12 cellular contexts compared by ENCODE assay signal in genomic region chr2:46381871-46382270, GRCh38.
A peak's percentile ranks its signal among the peaks of the same experiment; 100 is the strongest.
DNase-seq lines count a peak whose midpoint lies in the region; ATAC-seq and TF ChIP-seq lines count a peak whose summit lies in the region.
"Had no signal": no experiment of that assay in that cellular context is flagged by ENCODE, and none has a peak within 500 bp of the region (broad histone marks: within the 10 kb centered on the region; RNA-seq: fewer than 3 reads in every experiment).

No MANE protein-coding gene starts in this region.

- no peak overlapping the region for H2BK20ac ChIP-seq in H9 (ENCODE audit: low read depth, low read length, poor library complexity, severe bottlenecking)

- H3K36me3 Mint-ChIP-seq in activated CD8-positive, alpha-beta memory T cell treated with anti-CD3 and anti-CD28 coated beads, Interleukin-2, amount 10 ng/mL, durations not matched to agents 7 days and 5 days: peaks cover 6% of the 10 kb centered on the region
- no peaks in the 10 kb centered on the region for H3K36me3 Mint-ChIP-seq in H9 (ENCODE audit: insufficient read depth in 1 of 3, low read depth in 3 of 3)
- H3K36me3 Mint-ChIP-seq: CD4-positive, CD25-positive, alpha-beta regulatory T cell had no signal

- H3K4me3 Mint-ChIP-seq in activated CD8-positive, alpha-beta memory T cell treated with anti-CD3 and anti-CD28 coated beads, Interleukin-2, amount 10 ng/mL, durations not matched to agents 7 days and 5 days: no peak overlapping the region
- H3K4me3 Mint-ChIP-seq in H9: no peak overlapping the region
- H3K4me3 Mint-ChIP-seq: CD4-positive, CD25-positive, alpha-beta regulatory T cell had no signal

- H3K36me3 ChIP-seq in tibial artery: peaks cover 86 to 93% (median 87%) of the 10 kb centered on the region in 3 donors

- no peak overlapping the region for H3K27ac Mint-ChIP-seq in activated CD8-positive, alpha-beta memory T cell treated with anti-CD3 and anti-CD28 coated beads, Interleukin-2, amount 10 ng/mL, durations not matched to agents 7 days and 5 days
- H3K27ac Mint-ChIP-seq in H9: no peak overlapping the region
- H3K27ac Mint-ChIP-seq: CD4-positive, CD25-positive, alpha-beta regulatory T cell had no signal

- no peak overlapping the region for H3K9ac ChIP-seq in H9 (ENCODE audit: extremely low read depth, insufficient read length, low read length)
- H3K9ac ChIP-seq: BLaER1 treated with 17β-estradiol and CSF1 and Interleukin-3, amounts not matched to agents 10 nM and 100 nM; GM23248 had no signal

- no CpG with 5 or more reads among the region's 8 CpGs for WGBS in H9 (ENCODE audit: extremely low coverage, insufficient read length, low lambda C conversion rate)

- no peak overlapping the region for H3K4ac ChIP-seq in H9 (ENCODE audit: low read depth, low read length)

- H2BK5ac ChIP-seq in H9 (ENCODE audit: insufficient read length, low read length): no peak overlapping the region

- H2BK120ac ChIP-seq in H9 (ENCODE audit: low read depth, low read length, poor library complexity, severe bottlenecking): no peak overlapping the region

- DNase-seq in activated CD8-positive, alpha-beta memory T cell treated with anti-CD3 and anti-CD28 coated beads for 24 hours: peak; percentile 37
- DNase-seq in activated CD8-positive, alpha-beta memory T cell treated with anti-CD3 and anti-CD28 coated beads, Interleukin-2, amount 10 ng/mL, durations not matched to agents 7 days and 5 days: no peak
- DNase-seq in H9 (peak; percentile 8), ecto neural progenitor cell (ENCODE audit: low spot score) (peak; percentile 21), tibial artery (no peak), NOMO-1 treated with DMSO at 0.1 percent for 48 hours (lab: John Stamatoyannopoulos, UW; ENCODE audit: unreplicated experiment) (no peak), NCI-H82 (lab: John Stamatoyannopoulos, UW) (no peak)
- DNase-seq: 8988T; CD4-positive, CD25-positive, alpha-beta regulatory T cell had no signal

- H3K23ac ChIP-seq in H9 (ENCODE audit: insufficient read length, low read depth, low read length): no peak overlapping the region

- no peaks in the 10 kb centered on the region for H3K23me2 ChIP-seq in H9 (ENCODE audit: insufficient read length, low read depth, low read length, poor library complexity, severe bottlenecking)

- no peaks in the 10 kb centered on the region for H3K79me1 ChIP-seq in H9 (ENCODE audit: insufficient read depth, low read depth, low read length, poor library complexity, severe bottlenecking)

- no peak overlapping the region for H2AK5ac ChIP-seq in H9 (ENCODE audit: insufficient read length, low read length)

- peaks cover under 1% of the 10 kb centered on the region for H3K4me1 Mint-ChIP-seq in activated CD8-positive, alpha-beta memory T cell treated with anti-CD3 and anti-CD28 coated beads, Interleukin-2, amount 10 ng/mL, durations not matched to agents 7 days and 5 days
- H3K4me1 Mint-ChIP-seq in H9: no peaks in the 10 kb centered on the region
- H3K4me1 Mint-ChIP-seq: CD4-positive, CD25-positive, alpha-beta regulatory T cell had no signal

- no peak overlapping the region for H3K56ac ChIP-seq in H9 (ENCODE audit: insufficient read length, low read depth, low read length)

- H3K27me3 ChIP-seq in H9 (ENCODE audit: insufficient read depth, low read length) (no peaks in the 10 kb centered on the region), tibial artery (no peaks in the 10 kb centered on the region)
- H3K27me3 ChIP-seq: BLaER1 treated with 17β-estradiol and CSF1 and Interleukin-3, amounts not matched to agents 10 nM and 100 nM had no signal

- no peaks in the 10 kb centered on the region for H3K79me2 ChIP-seq in H9 (ENCODE audit: insufficient read depth, low read length)

- no peak overlapping the region for H3K27ac ChIP-seq in H9 (ENCODE audit: insufficient read length, low read depth, low read length)
- peak overlapping the region; percentile 19 to 24 for H3K27ac ChIP-seq in tibial artery
- H3K27ac ChIP-seq: BLaER1 treated with 17β-estradiol and CSF1 and Interleukin-3, amounts not matched to agents 10 nM and 100 nM; GM23248 had no signal

- no peak overlapping the region for H3K4me2 ChIP-seq in H9 (ENCODE audit: insufficient read depth, insufficient read length, low read length)

- no peak overlapping the region for H2BK12ac ChIP-seq in H9 (ENCODE audit: insufficient read length, low read depth, low read length)

- no peak for ATAC-seq in activated CD8-positive, alpha-beta memory T cell treated with anti-CD3 and anti-CD28 coated beads, Interleukin-2, amount 10 ng/mL, durations not matched to agents 7 days and 5 days
- ATAC-seq in GM19328 (IDR thresholded peaks at IDR 0.05; ENCODE audit: unreplicated experiment): no peak

- no peak overlapping the region for H3K4me3 ChIP-seq in tibial artery
- H3K4me3 ChIP-seq: BLaER1 treated with 17β-estradiol and CSF1 and Interleukin-3, amounts not matched to agents 10 nM and 100 nM; GM23248 had no signal

- TF ChIP-seq CTCF in H9 (conservative IDR thresholded peaks at IDR 0.05) (no peak), tibial artery (IDR thresholded peaks at IDR 0.05) (no peak)

- no peaks in the 10 kb centered on the region for H4K20me1 ChIP-seq in H9 (ENCODE audit: control insufficient read depth, insufficient read depth, insufficient read length)
- H4K20me1 ChIP-seq: BLaER1 treated with 17β-estradiol and CSF1 and Interleukin-3, amounts not matched to agents 10 nM and 100 nM had no signal

- intact Hi-C loops in tibial artery (cut with DNase I; ENCODE audit: low total_unique reads): no loop called here

- H4K8ac ChIP-seq in H9 (replicated peaks; ENCODE audit: insufficient read length, low read depth, low read length): no peak overlapping the region

- no peak overlapping the region for H4K5ac ChIP-seq in H9 (ENCODE audit: insufficient read length, low read depth, low read length)

- CTCF ChIA-PET in activated CD8-positive, alpha-beta memory T cell treated with anti-CD3 and anti-CD28 coated beads, Interleukin-2, amount 10 ng/mL, durations not matched to agents 7 days and 5 days (lab: Charles Lee): no interaction called here

- H3K4me1 ChIP-seq in H9 (ENCODE audit: insufficient read depth, low read length): no peaks in the 10 kb centered on the region
- peaks cover 7 to 55% (median 36%) of the 10 kb centered on the region in 4 donors for H3K4me1 ChIP-seq in tibial artery

- no peaks in the 10 kb centered on the region for H3K9me3 Mint-ChIP-seq in activated CD8-positive, alpha-beta memory T cell treated with anti-CD3 and anti-CD28 coated beads, Interleukin-2, amount 10 ng/mL, durations not matched to agents 7 days and 5 days (ENCODE audit: low read depth)
- no peaks in the 10 kb centered on the region for H3K9me3 Mint-ChIP-seq in H9
- H3K9me3 Mint-ChIP-seq: CD4-positive, CD25-positive, alpha-beta regulatory T cell had no signal

- H3T11ph ChIP-seq in H9 (ENCODE audit: low read length): no peak overlapping the region

- H2BK15ac ChIP-seq in H9 (ENCODE audit: low read depth, low read length): no peak overlapping the region

- H2AFZ ChIP-seq in H9 (ENCODE audit: low read length): no peak overlapping the region
- H2AFZ ChIP-seq: GM23248 had no signal

- H3K9me3 ChIP-seq in H9 (ENCODE audit: control insufficient read depth, low read depth, low read length): no peaks in the 10 kb centered on the region
- no peaks in the 10 kb centered on the region for H3K9me3 ChIP-seq in tibial artery
- H3K9me3 ChIP-seq: BLaER1 treated with 17β-estradiol and CSF1 and Interleukin-3, amounts not matched to agents 10 nM and 100 nM had no signal

- no peak overlapping the region for H3K14ac ChIP-seq in H9 (ENCODE audit: insufficient read depth, low read length)

- H3K18ac ChIP-seq in H9 (ENCODE audit: insufficient read length, low read depth, low read length): no peak overlapping the region

- H4K91ac ChIP-seq in H9 (ENCODE audit: insufficient read length, low read depth, low read length): no peak overlapping the region

- H3K27me3 Mint-ChIP-seq in activated CD8-positive, alpha-beta memory T cell treated with anti-CD3 and anti-CD28 coated beads, Interleukin-2, amount 10 ng/mL, durations not matched to agents 7 days and 5 days: no peaks in the 10 kb centered on the region
- no peaks in the 10 kb centered on the region for H3K27me3 Mint-ChIP-seq in H9 (ENCODE audit: low read depth)
- H3K27me3 Mint-ChIP-seq: CD4-positive, CD25-positive, alpha-beta regulatory T cell had no signal

Comparison
In these comparisons a context has a peak if more than half of its experiments do, and no peak if none do; other contexts are left out.
1. DNase-seq: peak in activated CD8-positive, alpha-beta memory T cell treated with anti-CD3 and anti-CD28 coated beads for 24 hours (single experiment), H9 (single experiment) and ecto neural progenitor cell (single experiment); none in activated CD8-positive, alpha-beta memory T cell treated with anti-CD3 and anti-CD28 coated beads, Interleukin-2, amount 10 ng/mL, durations not matched to agents 7 days and 5 days (single experiment), tibial artery (0 of 2), NOMO-1 treated with DMSO at 0.1 percent for 48 hours (single experiment) and NCI-H82 (single experiment).